In the genomic region with DNA sequence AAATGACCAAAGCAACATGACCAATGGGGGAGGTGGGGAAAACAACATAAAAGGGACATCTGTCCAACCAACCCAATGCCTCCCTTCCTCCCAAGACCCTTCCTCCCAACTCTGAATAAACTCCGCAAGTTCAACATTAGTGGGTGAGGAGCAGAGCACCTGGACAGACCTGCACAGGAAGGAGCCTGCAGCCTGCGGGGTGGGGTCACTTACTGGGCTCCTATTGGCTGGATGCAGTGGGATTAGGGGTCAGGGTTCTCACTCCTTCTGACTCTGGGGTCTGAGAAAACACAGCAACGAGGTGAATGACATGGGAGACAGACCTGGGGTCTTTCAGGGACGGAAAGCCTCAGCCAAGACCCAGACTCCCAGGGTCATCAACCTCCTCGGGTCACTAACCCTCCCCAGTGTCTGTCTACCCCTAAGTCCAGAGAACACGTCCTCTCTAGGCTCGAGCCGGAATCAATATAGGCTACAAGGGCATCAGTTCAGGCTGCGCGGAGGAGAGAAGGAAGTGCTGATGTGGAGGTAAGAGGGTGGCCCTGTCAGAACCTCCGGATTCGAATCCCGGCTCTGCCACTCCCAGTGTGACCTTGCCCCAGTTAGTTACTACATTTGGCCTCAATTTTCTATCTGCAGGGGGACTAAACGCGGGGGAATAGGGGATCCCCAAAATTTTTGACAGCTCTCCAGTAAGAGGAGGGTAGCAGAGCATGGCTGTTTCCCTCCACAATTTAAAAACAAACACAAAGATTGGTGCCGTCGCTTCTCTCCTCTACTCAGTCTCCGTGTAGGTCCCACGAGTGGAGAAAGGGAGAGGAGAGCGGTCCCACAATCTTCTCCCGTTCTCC, we compare ENCODE assay signal across 9 cellular contexts. TPM values are rescaled to one million over a fixed set of nuclear protein-coding genes. Genes with fewer than 3 reads are reported as not detected.
DNase-seq lines count a peak whose midpoint lies in the region; ATAC-seq and TF ChIP-seq lines count a peak whose summit lies in the region.
"Had no signal": no experiment of that assay in that cellular context is flagged by ENCODE, and none has a peak within 500 bp of the region (broad histone marks: within the 10 kb centered on the region; RNA-seq: fewer than 3 reads in every experiment).

No MANE protein-coding gene starts in this region.

- peak overlapping the region; percentile 73 for H3K27ac ChIP-seq in colonic mucosa
- H3K27ac ChIP-seq in foreskin keratinocyte: no peak overlapping the region

- peak overlapping the region; percentile 86 for H3K4me3 ChIP-seq in colonic mucosa
- H3K4me3 ChIP-seq in mononuclear cell (ENCODE audit: low read length): peak overlapping the region; percentile 47

- H3K9ac ChIP-seq in colonic mucosa (ENCODE audit: low read depth in 2 of 2, low read length in 2 of 2): peak overlapping the region; percentile 83 to 94

- TF ChIP-seq CTCF in colonic mucosa (IDR thresholded peaks at IDR 0.05) (no peak), GM10266 (IDR thresholded peaks at IDR 0.05; ENCODE audit: control insufficient read depth, insufficient read depth, low read depth, missing control alignments) (no peak), foreskin keratinocyte (conservative IDR thresholded peaks at IDR 0.05) (no peak)

- H3K9me3 ChIP-seq in colonic mucosa: no peaks in the 10 kb centered on the region
- H3K9me3 ChIP-seq in mononuclear cell (ENCODE audit: low read depth, low read length): no peaks in the 10 kb centered on the region

- peak; percentile 6 for ATAC-seq in Right ventricle myocardium inferior
- no peak for ATAC-seq in HG03378 (IDR thresholded peaks at IDR 0.05; ENCODE audit: unreplicated experiment)
- ATAC-seq in foreskin keratinocyte: no peak

- H3K4me1 ChIP-seq in colonic mucosa (no peaks in the 10 kb centered on the region), mononuclear cell (ENCODE audit: insufficient read depth, low read length) (peaks cover 21% of the 10 kb centered on the region), foreskin keratinocyte (no peaks in the 10 kb centered on the region)

- intact Hi-C loops in Right ventricle myocardium inferior (cut with DNase I) (no loop called here), cardiac septum (cut with DNase I) (loop anchor here (2.0 kb wide), 1 partner anchor 47 kb away; a partner anchor contains a TSS), colonic mucosa (cut with DNase I) (no loop called here)

- DNase-seq in Right ventricle myocardium inferior (ENCODE audit: missing footprints) (no peak), cardiac septum (ENCODE audit: low spot score) (no peak), colonic mucosa (peak; percentile 57), GM10266 (ENCODE audit: extremely low spot score) (no peak), cerebellum (ENCODE audit: low spot score) (no peak), foreskin keratinocyte (no peak)

- H3K27me3 ChIP-seq in colonic mucosa (no peaks in the 10 kb centered on the region), mononuclear cell (ENCODE audit: insufficient read depth, low read length) (peaks cover 11% of the 10 kb centered on the region), foreskin keratinocyte (peaks cover 18% of the 10 kb centered on the region)

- no peaks in the 10 kb centered on the region for H3K36me3 ChIP-seq in colonic mucosa

RNA-seq across cellular contexts. Expression of a gene that starts 0.8 kb away (rescaled TPM):
- total RNA-seq in Right ventricle myocardium inferior: 321 TPM
- total RNA-seq in cardiac septum: 304 TPM
- total RNA-seq in colonic mucosa: 100 to 1,000 TPM; 136 to 171 TPM
- total RNA-seq in mononuclear cell: 9.7 TPM
- total RNA-seq in cerebellum: 142 TPM
- 8.1 and 8.7 TPM in 2 replicates for total RNA-seq in foreskin keratinocyte
- 9.7 and 9.8 TPM in 2 replicates for polyA plus RNA-seq in foreskin keratinocyte

RNA-seq across cellular contexts. Expression of a gene that starts 6.0 kb away (rescaled TPM):
- 1.1 TPM for total RNA-seq in Right ventricle myocardium inferior
- 0.73 TPM for total RNA-seq in cardiac septum
- under 1 TPM in 1 of 2 donors, not detected in 1; 0.94 TPM for total RNA-seq in colonic mucosa
- total RNA-seq in mononuclear cell: not detected
- total RNA-seq in cerebellum: not detected
- total RNA-seq in foreskin keratinocyte: not detected in 2 replicates
- polyA plus RNA-seq in foreskin keratinocyte: not detected in 2 replicates

RNA-seq across cellular contexts. Expression of a gene that starts 10.6 kb away (rescaled TPM):
- total RNA-seq in Right ventricle myocardium inferior (not detected), cardiac septum (not detected), colonic mucosa (not detected), mononuclear cell (not detected), cerebellum (not detected), foreskin keratinocyte (not detected in 2 replicates)
- polyA plus RNA-seq in foreskin keratinocyte: not detected in 2 replicates
- total RNA-seq: sciatic nerve had no signal

RNA-seq across cellular contexts. Expression of a gene that starts 18.1 kb away (rescaled TPM):
- total RNA-seq in Right ventricle myocardium inferior (not detected), cardiac septum (not detected), colonic mucosa (under 1 TPM; 0.16 to 0.30 TPM), mononuclear cell (not detected), cerebellum (not detected), foreskin keratinocyte (10.5 and 17.1 TPM in 2 replicates)
- 6.8 and 11.7 TPM in 2 replicates for polyA plus RNA-seq in foreskin keratinocyte
- total RNA-seq: sciatic nerve had no signal

RNA-seq across cellular contexts. Expression of a gene that starts 24.9 kb away (rescaled TPM):
- not detected for total RNA-seq in Right ventricle myocardium inferior
- not detected for total RNA-seq in cardiac septum
- total RNA-seq in colonic mucosa: 1 to 10 TPM; 1.2 to 3.0 TPM
- total RNA-seq in mononuclear cell: not detected
- total RNA-seq in cerebellum: not detected
- total RNA-seq in foreskin keratinocyte: not detected in 2 replicates
- 0.10 TPM in 1 of 2 replicates, not detected in the other for polyA plus RNA-seq in foreskin keratinocyte
- total RNA-seq: sciatic nerve had no signal

Comparison
In these comparisons a context has a peak if more than half of its experiments do, and no peak if none do; other contexts are left out.
1. RNA of a gene that starts 0.8 kb away (total RNA-seq): 321 TPM in Right ventricle myocardium inferior (single experiment), 304 TPM in cardiac septum (single experiment), 136 to 171 TPM in colonic mucosa and 142 TPM in cerebellum (single experiment); 9.7 TPM in mononuclear cell (single experiment) and 8.1 to 8.7 TPM in foreskin keratinocyte; every median in the first group is over 10 times any median in the second.